In the genomic region with DNA sequence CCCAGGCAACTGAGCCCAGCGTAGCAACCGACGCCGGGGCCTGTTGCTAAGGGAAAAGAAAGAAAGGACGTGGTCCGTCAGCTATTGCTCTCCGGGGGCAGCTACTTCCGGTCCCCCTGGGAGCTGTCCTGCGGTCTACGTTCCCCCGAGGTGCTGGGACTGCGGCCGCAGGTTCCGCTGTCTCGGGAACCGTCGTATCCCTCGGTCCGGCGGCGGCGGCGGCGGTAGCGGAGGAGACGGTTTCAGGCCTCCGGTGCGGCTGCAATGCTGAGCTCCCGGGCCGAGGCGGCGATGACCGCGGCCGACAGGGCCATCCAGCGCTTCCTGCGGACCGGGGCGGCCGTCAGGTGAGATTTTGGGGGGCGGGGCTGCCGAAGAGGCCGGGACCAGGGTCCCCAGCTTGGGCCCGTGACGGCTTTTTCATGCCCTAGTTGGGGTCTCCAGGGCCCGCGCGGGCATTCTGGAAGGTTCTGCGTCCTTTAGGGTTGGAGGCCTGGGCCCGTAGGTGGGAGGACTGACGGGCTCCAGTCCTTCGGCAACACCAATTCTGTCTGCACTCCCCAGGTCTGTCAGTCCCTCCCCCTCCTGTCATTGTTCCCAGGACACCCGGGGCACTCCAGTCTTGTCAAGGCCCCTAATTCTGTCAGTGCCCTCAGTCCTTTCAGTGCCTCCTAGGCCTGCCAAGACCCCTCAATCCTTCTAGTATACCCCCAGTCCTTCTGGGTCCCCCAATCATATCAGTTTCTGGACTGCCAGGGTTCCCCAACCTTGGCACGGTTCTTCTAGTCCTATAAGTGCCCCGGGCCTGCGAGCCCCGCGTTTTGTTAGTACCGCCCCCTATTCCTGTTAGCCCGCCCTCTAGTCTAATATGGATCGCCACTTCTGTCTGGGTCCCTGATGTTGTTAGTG, we compare ENCODE assay signal across 1 cellular context.
TF ChIP-seq lines count a peak whose summit lies in the region.

Gene USP30 (plus strand): TSS at position 162 of the 909 bp plus-strand sequence. CDS start 103 bp downstream, at position 265.

TF ChIP-seq in H1, 55 proteins besides CTCF, POLR2A, EP300 and RAD21:
- TF ChIP-seq RBBP5 (IDR thresholded peaks at IDR 0.05; ENCODE audit: borderline replicate concordance, low read depth, low read length) (peak; percentile 82), CREB1 (IDR thresholded peaks at IDR 0.05) (peak; percentile 72; the same call in 1 of the 2 replicates), POLR2AphosphoS5 (IDR thresholded peaks at IDR 0.05; ENCODE audit: low read depth, low read length) (no peak), YY1 (IDR thresholded peaks at IDR 0.05; ENCODE audit: low read depth, low read length) (peak; percentile 37; the same call in 1 of the 2 replicates), EGR1 (IDR thresholded peaks at IDR 0.05; ENCODE audit: borderline replicate concordance, low read depth, low read length) (peak; percentile 87), TBP (IDR thresholded peaks at IDR 0.05; ENCODE audit: low read depth, low read length) (peak; percentile 77), TCF12 (IDR thresholded peaks at IDR 0.05; ENCODE audit: low read depth, low read length) (peak; percentile 50; the same call in 1 of the 2 replicates), CHD1 (IDR thresholded peaks at IDR 0.05; ENCODE audit: low read depth, low read length) (no peak), ASH2L (IDR thresholded peaks at IDR 0.05; ENCODE audit: low read length) (peak; percentile 98), CBX8 (IDR thresholded peaks at IDR 0.05; ENCODE audit: borderline replicate concordance, low read depth, low read length) (no peak), GABPA (IDR thresholded peaks at IDR 0.05; ENCODE audit: borderline replicate concordance, insufficient read depth, low read length) (peak; percentile 100), CHD2 (IDR thresholded peaks at IDR 0.05; ENCODE audit: low read length) (peak; percentile 70; the same call in 1 of the 2 replicates), SRF (IDR thresholded peaks at IDR 0.05; ENCODE audit: low read depth, low read length) (peak; percentile 73), RXRA (IDR thresholded peaks at IDR 0.05; ENCODE audit: insufficient read depth, low read depth, low read length) (no peak), JUN (IDR thresholded peaks at IDR 0.05; ENCODE audit: low read depth, low read length) (0 out of 2 replicates have a peak, but pooled peaks have one; percentile 51), SP4 (IDR thresholded peaks at IDR 0.05; ENCODE audit: low read length) (peak; percentile 90; the same call in 1 of the 2 replicates), SIX5 (IDR thresholded peaks at IDR 0.05; ENCODE audit: low read depth, low read length) (peak; percentile 56; the same call in 1 of the 2 replicates), NANOG (IDR thresholded peaks at IDR 0.05; ENCODE audit: insufficient read depth, low read depth, low read length, poor library complexity, severe bottlenecking) (no peak), HDAC2 (IDR thresholded peaks at IDR 0.05; ENCODE audit: borderline replicate concordance in 1 of 2, low read depth in 2 of 2, low read length in 2 of 2) (peak; percentile 22 to 81; a peak in 1 of 4 replicates), TAF1 (IDR thresholded peaks at IDR 0.05; ENCODE audit: low read depth, low read length) (peak; percentile 75), FOSL1 (IDR thresholded peaks at IDR 0.05; ENCODE audit: insufficient read depth, low read depth, low read length) (no peak), SIN3A (conservative IDR thresholded peaks at IDR 0.05 in 1 of 2, IDR thresholded peaks at IDR 0.05 in 1 of 2; ENCODE audit: low read depth in 1 of 2, low read length in 2 of 2) (peak; percentile 95 to 99), GTF2F1 (IDR thresholded peaks at IDR 0.05; ENCODE audit: borderline replicate concordance, low read depth, low read length) (peak; percentile 62; the same call in 1 of the 2 replicates), TAF7 (optimal IDR thresholded peaks at IDR 0.05; ENCODE audit: borderline replicate concordance, low read depth, low read length) (peak; percentile 55), MAX (IDR thresholded peaks at IDR 0.05) (peak; percentile 42), CEBPB (IDR thresholded peaks at IDR 0.05; ENCODE audit: low read depth, low read length) (0 out of 2 replicates have a peak, but pooled peaks have one; percentile 12), CTBP2 (IDR thresholded peaks at IDR 0.05; ENCODE audit: borderline replicate concordance, insufficient read depth, insufficient read length, low read length) (peak; percentile 81), ATF2 (IDR thresholded peaks at IDR 0.05; ENCODE audit: low read length) (peak; percentile 73), SP1 (IDR thresholded peaks at IDR 0.05; ENCODE audit: low read depth, low read length) (peak; percentile 79), KDM5A (IDR thresholded peaks at IDR 0.05; ENCODE audit: low read length) (peak; percentile 92), CBX5 (IDR thresholded peaks at IDR 0.05; ENCODE audit: low read depth, low read length) (no peak), SAP30 (IDR thresholded peaks at IDR 0.05; ENCODE audit: insufficient read depth, insufficient replicate concordance, low read length) (peak; percentile 95), USF2 (IDR thresholded peaks at IDR 0.05; ENCODE audit: low read length) (no peak), KDM4A (IDR thresholded peaks at IDR 0.05; ENCODE audit: low read depth, low read length, severe bottlenecking) (peak; percentile 66), BRCA1 (IDR thresholded peaks at IDR 0.05; ENCODE audit: low read depth, low read length) (no peak; the same call in 1 of the 2 replicates), PHF8 (conservative IDR thresholded peaks at IDR 0.05; ENCODE audit: low read depth, low read length) (peak; percentile 66)
- TF ChIP-seq, protein P1, sequence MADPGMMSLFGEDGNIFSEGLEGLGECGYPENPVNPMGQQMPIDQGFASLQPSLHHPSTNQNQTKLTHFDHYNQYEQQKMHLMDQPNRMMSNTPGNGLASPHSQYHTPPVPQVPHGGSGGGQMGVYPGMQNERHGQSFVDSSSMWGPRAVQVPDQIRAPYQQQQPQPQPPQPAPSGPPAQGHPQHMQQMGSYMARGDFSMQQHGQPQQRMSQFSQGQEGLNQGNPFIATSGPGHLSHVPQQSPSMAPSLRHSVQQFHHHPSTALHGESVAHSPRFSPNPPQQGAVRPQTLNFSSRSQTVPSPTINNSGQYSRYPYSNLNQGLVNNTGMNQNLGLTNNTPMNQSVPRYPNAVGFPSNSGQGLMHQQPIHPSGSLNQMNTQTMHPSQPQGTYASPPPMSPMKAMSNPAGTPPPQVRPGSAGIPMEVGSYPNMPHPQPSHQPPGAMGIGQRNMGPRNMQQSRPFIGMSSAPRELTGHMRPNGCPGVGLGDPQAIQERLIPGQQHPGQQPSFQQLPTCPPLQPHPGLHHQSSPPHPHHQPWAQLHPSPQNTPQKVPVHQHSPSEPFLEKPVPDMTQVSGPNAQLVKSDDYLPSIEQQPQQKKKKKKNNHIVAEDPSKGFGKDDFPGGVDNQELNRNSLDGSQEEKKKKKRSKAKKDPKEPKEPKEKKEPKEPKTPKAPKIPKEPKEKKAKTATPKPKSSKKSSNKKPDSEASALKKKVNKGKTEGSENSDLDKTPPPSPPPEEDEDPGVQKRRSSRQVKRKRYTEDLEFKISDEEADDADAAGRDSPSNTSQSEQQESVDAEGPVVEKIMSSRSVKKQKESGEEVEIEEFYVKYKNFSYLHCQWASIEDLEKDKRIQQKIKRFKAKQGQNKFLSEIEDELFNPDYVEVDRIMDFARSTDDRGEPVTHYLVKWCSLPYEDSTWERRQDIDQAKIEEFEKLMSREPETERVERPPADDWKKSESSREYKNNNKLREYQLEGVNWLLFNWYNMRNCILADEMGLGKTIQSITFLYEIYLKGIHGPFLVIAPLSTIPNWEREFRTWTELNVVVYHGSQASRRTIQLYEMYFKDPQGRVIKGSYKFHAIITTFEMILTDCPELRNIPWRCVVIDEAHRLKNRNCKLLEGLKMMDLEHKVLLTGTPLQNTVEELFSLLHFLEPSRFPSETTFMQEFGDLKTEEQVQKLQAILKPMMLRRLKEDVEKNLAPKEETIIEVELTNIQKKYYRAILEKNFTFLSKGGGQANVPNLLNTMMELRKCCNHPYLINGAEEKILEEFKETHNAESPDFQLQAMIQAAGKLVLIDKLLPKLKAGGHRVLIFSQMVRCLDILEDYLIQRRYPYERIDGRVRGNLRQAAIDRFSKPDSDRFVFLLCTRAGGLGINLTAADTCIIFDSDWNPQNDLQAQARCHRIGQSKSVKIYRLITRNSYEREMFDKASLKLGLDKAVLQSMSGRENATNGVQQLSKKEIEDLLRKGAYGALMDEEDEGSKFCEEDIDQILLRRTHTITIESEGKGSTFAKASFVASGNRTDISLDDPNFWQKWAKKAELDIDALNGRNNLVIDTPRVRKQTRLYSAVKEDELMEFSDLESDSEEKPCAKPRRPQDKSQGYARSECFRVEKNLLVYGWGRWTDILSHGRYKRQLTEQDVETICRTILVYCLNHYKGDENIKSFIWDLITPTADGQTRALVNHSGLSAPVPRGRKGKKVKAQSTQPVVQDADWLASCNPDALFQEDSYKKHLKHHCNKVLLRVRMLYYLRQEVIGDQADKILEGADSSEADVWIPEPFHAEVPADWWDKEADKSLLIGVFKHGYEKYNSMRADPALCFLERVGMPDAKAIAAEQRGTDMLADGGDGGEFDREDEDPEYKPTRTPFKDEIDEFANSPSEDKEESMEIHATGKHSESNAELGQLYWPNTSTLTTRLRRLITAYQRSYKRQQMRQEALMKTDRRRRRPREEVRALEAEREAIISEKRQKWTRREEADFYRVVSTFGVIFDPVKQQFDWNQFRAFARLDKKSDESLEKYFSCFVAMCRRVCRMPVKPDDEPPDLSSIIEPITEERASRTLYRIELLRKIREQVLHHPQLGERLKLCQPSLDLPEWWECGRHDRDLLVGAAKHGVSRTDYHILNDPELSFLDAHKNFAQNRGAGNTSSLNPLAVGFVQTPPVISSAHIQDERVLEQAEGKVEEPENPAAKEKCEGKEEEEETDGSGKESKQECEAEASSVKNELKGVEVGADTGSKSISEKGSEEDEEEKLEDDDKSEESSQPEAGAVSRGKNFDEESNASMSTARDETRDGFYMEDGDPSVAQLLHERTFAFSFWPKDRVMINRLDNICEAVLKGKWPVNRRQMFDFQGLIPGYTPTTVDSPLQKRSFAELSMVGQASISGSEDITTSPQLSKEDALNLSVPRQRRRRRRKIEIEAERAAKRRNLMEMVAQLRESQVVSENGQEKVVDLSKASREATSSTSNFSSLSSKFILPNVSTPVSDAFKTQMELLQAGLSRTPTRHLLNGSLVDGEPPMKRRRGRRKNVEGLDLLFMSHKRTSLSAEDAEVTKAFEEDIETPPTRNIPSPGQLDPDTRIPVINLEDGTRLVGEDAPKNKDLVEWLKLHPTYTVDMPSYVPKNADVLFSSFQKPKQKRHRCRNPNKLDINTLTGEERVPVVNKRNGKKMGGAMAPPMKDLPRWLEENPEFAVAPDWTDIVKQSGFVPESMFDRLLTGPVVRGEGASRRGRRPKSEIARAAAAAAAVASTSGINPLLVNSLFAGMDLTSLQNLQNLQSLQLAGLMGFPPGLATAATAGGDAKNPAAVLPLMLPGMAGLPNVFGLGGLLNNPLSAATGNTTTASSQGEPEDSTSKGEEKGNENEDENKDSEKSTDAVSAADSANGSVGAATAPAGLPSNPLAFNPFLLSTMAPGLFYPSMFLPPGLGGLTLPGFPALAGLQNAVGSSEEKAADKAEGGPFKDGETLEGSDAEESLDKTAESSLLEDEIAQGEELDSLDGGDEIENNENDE (IDR thresholded peaks at IDR 0.05; ENCODE audit: insufficient replicate concordance, low read length): no peak
- TF ChIP-seq, protein P2, sequence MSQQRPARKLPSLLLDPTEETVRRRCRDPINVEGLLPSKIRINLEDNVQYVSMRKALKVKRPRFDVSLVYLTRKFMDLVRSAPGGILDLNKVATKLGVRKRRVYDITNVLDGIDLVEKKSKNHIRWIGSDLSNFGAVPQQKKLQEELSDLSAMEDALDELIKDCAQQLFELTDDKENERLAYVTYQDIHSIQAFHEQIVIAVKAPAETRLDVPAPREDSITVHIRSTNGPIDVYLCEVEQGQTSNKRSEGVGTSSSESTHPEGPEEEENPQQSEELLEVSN (IDR thresholded peaks at IDR 0.05): peak; percentile 39; the same call in 1 of the 2 replicates
TF ChIP-seq in H1: peak in this region for 28.
